Comparison of ENCODE assay signal across 1 cellular context in genomic region chr22:17542452-17542851, GRCh38.
TF ChIP-seq lines count a peak whose summit lies in the region.

No MANE protein-coding gene starts in this region.

TF ChIP-seq in H1, 55 proteins besides CTCF, POLR2A, EP300 and RAD21:
- 0 out of 2 replicates have a peak, but pooled peaks have one; percentile 43 for TF ChIP-seq POLR2AphosphoS5 (IDR thresholded peaks at IDR 0.05; ENCODE audit: low read depth, low read length)
- TF ChIP-seq EZH2 (IDR thresholded peaks at IDR 0.05; ENCODE audit: low read depth, low read length, severe bottlenecking): no peak
TF ChIP-seq in H1: peak in this region for 1.
